In genomic region chr1:20069932-20070331, GRCh38 we compare ENCODE assay signal across 2 cellular contexts.
A peak's percentile ranks its signal among the peaks of the same experiment; 100 is the strongest.
TF ChIP-seq lines count a peak whose summit lies in the region.

PLA2G5 (plus strand) TSS chr1:20070194; CDS start chr1:20084831, 14,637 bp downstream.

TF ChIP-seq in liver, 16 proteins besides CTCF, POLR2A, EP300 and RAD21 (continued from another document):
- TF ChIP-seq TAF1 (conservative IDR thresholded peaks at IDR 0.05), result no peak
- peak; percentile 62 for TF ChIP-seq NR2F2 (IDR thresholded peaks at IDR 0.05)
- TF ChIP-seq MAX (IDR thresholded peaks at IDR 0.05), result no peak
- TF ChIP-seq FOXA2 (IDR thresholded peaks at IDR 0.05), result no peak
- peak in 1 of 2 donors; percentile 6 for TF ChIP-seq RXRA (IDR thresholded peaks at IDR 0.05)
- TF ChIP-seq REST (IDR thresholded peaks at IDR 0.05), result no peak
- TF ChIP-seq YY1 (IDR thresholded peaks at IDR 0.05), result no peak
- TF ChIP-seq ZBTB33 (IDR thresholded peaks at IDR 0.05), result no peak
- no peak for TF ChIP-seq FOXA1 (IDR thresholded peaks at IDR 0.05)

TF ChIP-seq in HepG2, 621 proteins besides CTCF, POLR2A, EP300 and RAD21 (continued from another document):
- TF ChIP-seq TFE3 (CRISPR knock-in tag; IDR thresholded peaks at IDR 0.05) (no peak), EHMT2 (IDR thresholded peaks at IDR 0.05; ENCODE audit: borderline replicate concordance, low read depth, low read length) (no peak), ATF4 (CRISPR knock-in tag; IDR thresholded peaks at IDR 0.05) (no peak)
